Comparison of ENCODE assay signal across 1 cellular context in genomic region chr1:119959836-119960235, GRCh38.
TF ChIP-seq lines count a peak whose summit lies in the region.

No MANE protein-coding gene starts in this region.

TF ChIP-seq in IMR-90, 13 proteins besides CTCF, POLR2A, EP300 and RAD21 (continued from another document):
- TF ChIP-seq ELK1 (IDR thresholded peaks at IDR 0.05; ENCODE audit: borderline replicate concordance, low read depth, low read length) (no peak), USF2 (IDR thresholded peaks at IDR 0.05; ENCODE audit: low read depth, low read length) (no peak), MAZ (IDR thresholded peaks at IDR 0.05; ENCODE audit: borderline replicate concordance, low read depth, low read length) (no peak), RFX5 (IDR thresholded peaks at IDR 0.05; ENCODE audit: low read depth, low read length) (no peak), FOS (IDR thresholded peaks at IDR 0.05; ENCODE audit: low read depth, low read length) (no peak), MAFK (IDR thresholded peaks at IDR 0.05; ENCODE audit: low read depth, low read length) (no peak), CHD1 (IDR thresholded peaks at IDR 0.05; ENCODE audit: low read depth, low read length) (no peak)
TF ChIP-seq in IMR-90: peak in this region for 0.
